In genomic region chr1:180536796-180537372, GRCh38 we compare ENCODE assay signal across 1 cellular context.
TF ChIP-seq lines count a peak whose summit lies in the region.

No MANE protein-coding gene starts in this region.

TF ChIP-seq in H1, 55 proteins besides CTCF, POLR2A, EP300 and RAD21 (continued from another document):
- TF ChIP-seq SIN3A (conservative IDR thresholded peaks at IDR 0.05 in 1 of 2, IDR thresholded peaks at IDR 0.05 in 1 of 2; ENCODE audit: low read depth in 1 of 2, low read length in 2 of 2) (no peak), GABPA (IDR thresholded peaks at IDR 0.05; ENCODE audit: borderline replicate concordance, insufficient read depth, low read length) (no peak), CEBPB (IDR thresholded peaks at IDR 0.05; ENCODE audit: low read depth, low read length) (no peak), RXRA (IDR thresholded peaks at IDR 0.05; ENCODE audit: insufficient read depth, low read depth, low read length) (no peak), CHD1 (IDR thresholded peaks at IDR 0.05; ENCODE audit: low read depth, low read length) (no peak), NANOG (IDR thresholded peaks at IDR 0.05; ENCODE audit: insufficient read depth, low read depth, low read length, poor library complexity, severe bottlenecking) (no peak), MAFK (IDR thresholded peaks at IDR 0.05; ENCODE audit: low read depth, low read length) (no peak), CHD2 (IDR thresholded peaks at IDR 0.05; ENCODE audit: low read length) (no peak), ZNF274 (IDR thresholded peaks at IDR 0.05; ENCODE audit: borderline replicate concordance, extremely low read depth, low read length) (no peak), SIX5 (IDR thresholded peaks at IDR 0.05; ENCODE audit: low read depth, low read length) (no peak), EZH2 (IDR thresholded peaks at IDR 0.05; ENCODE audit: low read depth, low read length, severe bottlenecking) (no peak)
